ENCODE assay signal across 8 cellular contexts in genomic region chr1:100036718-100037664, GRCh38.
A peak's percentile ranks its signal among the peaks of the same experiment; 100 is the strongest.
DNase-seq lines count a peak whose midpoint lies in the region; ATAC-seq and TF ChIP-seq lines count a peak whose summit lies in the region.

No MANE protein-coding gene starts in this region.

- H3K4me3 Mint-ChIP-seq in natural killer cell: peak overlapping the region; percentile 99

- intact Hi-C loops in natural killer cell (cut with micrococcal nuclease): loop anchor here (5.0 to 10.0 kb wide), 3 partner anchors 210 to 858 kb away; partner anchors contain the start of genes DBT, EXTL2, RTCA and SLC30A7

- H3K4me1 Mint-ChIP-seq in natural killer cell: peaks cover 35 to 41% of the 10 kb centered on the region in 2 donors

- TF ChIP-seq CTCF in epithelial cell of proximal tubule (conservative IDR thresholded peaks at IDR 0.05; ENCODE audit: low read depth, low read length): no peak
- no peak for TF ChIP-seq CTCF in natural killer cell (IDR thresholded peaks at IDR 0.05)

- peak; percentile 0 for ATAC-seq in HG03175 (IDR thresholded peaks at IDR 0.05; ENCODE audit: unreplicated experiment)
- ATAC-seq in SK-N-SH treated with all-trans-retinoic acid at 6 μM for 48 hours: peak; percentile 3
- ATAC-seq in natural killer cell: no peak
- no peak for ATAC-seq in GM19463 (IDR thresholded peaks at IDR 0.05; ENCODE audit: unreplicated experiment)

- H3K27me3 Mint-ChIP-seq in natural killer cell (ENCODE audit: low read depth in 2 of 2): no peaks in the 10 kb centered on the region

- H3K9me3 Mint-ChIP-seq in natural killer cell: no peaks in the 10 kb centered on the region

- peak overlapping the region; percentile 99 for H3K27ac Mint-ChIP-seq in natural killer cell

- DNase-seq in EH (ENCODE audit: low read depth) (peak; percentile 64), epithelial cell of proximal tubule (ENCODE audit: low read depth) (no peak), natural killer cell (no peak), NCI-H2196 (lab: John Stamatoyannopoulos, UW; ENCODE audit: unreplicated experiment) (no peak)
- no peak for DNase-seq in effector CD8-positive, alpha-beta T cell (lab: John Stamatoyannopoulos, UW)

- H3K4me3 ChIP-seq in epithelial cell of proximal tubule (ENCODE audit: low read depth, low read length): peak overlapping the region; percentile 93

- no peaks in the 10 kb centered on the region for H3K36me3 Mint-ChIP-seq in natural killer cell

TF ChIP-seq in SK-N-SH treated with all-trans-retinoic acid at 6 μM for 48 hours, 23 proteins besides CTCF, POLR2A, EP300 and RAD21:
- TF ChIP-seq PATZ1 (CRISPR knock-in tag; IDR thresholded peaks at IDR 0.05; ENCODE audit: borderline replicate concordance) (no peak), CSDC2 (CRISPR knock-in tag; IDR thresholded peaks at IDR 0.05) (no peak), ARNTL (CRISPR knock-in tag; IDR thresholded peaks at IDR 0.05; ENCODE audit: borderline replicate concordance, low read depth) (no peak), PPARA (CRISPR knock-in tag; IDR thresholded peaks at IDR 0.05; ENCODE audit: borderline replicate concordance) (no peak), TCF4 (CRISPR knock-in tag; IDR thresholded peaks at IDR 0.05; ENCODE audit: borderline replicate concordance) (no peak), ZNF70 (CRISPR knock-in tag; IDR thresholded peaks at IDR 0.05) (peak; percentile 29; the same call in 1 of the 2 replicates)
TF ChIP-seq in SK-N-SH treated with all-trans-retinoic acid at 6 μM for 48 hours: peak in this region for 1.

Comparison
In these comparisons a context has a peak if more than half of its experiments do, and no peak if none do; other contexts are left out.
1. ATAC-seq: peak in HG03175 (single experiment) and SK-N-SH treated with all-trans-retinoic acid at 6 μM for 48 hours (single experiment); none in natural killer cell (0 of 3) and GM19463 (single experiment).